In genomic region chr2:239951825-239952224, GRCh38 we compare ENCODE assay signal across 22 cellular contexts.
"Had no signal": no experiment of that assay in that cellular context is flagged by ENCODE, and none has a peak within 500 bp of the region (broad histone marks: within the 10 kb centered on the region; RNA-seq: fewer than 3 reads in every experiment).

No MANE protein-coding gene starts in this region.

- H3K27me3 ChIP-seq: hepatocyte, testis, upper lobe of right lung had no signal

- H3K9me3 Mint-ChIP-seq: activated CD4-positive, alpha-beta T cell treated with anti-CD3 and anti-CD28 coated beads, Interleukin-2, amount 10 ng/mL, durations not matched to agents 7 days and 5 days; activated CD8-positive, alpha-beta T cell treated with anti-CD3 and anti-CD28 coated beads for 36 hours; activated naive CD4-positive, alpha-beta T cell treated with anti-CD3 and anti-CD28 coated beads, Interleukin-2, amount 50 U/mL, for 24 hours; brain; neural crest cell; stimulated activated effector memory CD8-positive, alpha-beta T cell treated with anti-CD3 and anti-CD28 coated beads, Interleukin-12 subunit alpha, Interleukin-12 subunit beta, amount 100 ng/mL, for 72 hours had no signal

- H3K27ac Mint-ChIP-seq: activated CD4-positive, alpha-beta T cell treated with anti-CD3 and anti-CD28 coated beads, Interleukin-2, amount 10 ng/mL, durations not matched to agents 7 days and 5 days; activated CD8-positive, alpha-beta T cell treated with anti-CD3 and anti-CD28 coated beads for 36 hours; activated naive CD4-positive, alpha-beta T cell treated with anti-CD3 and anti-CD28 coated beads, Interleukin-2, amount 50 U/mL, for 24 hours; brain; immature natural killer cell; naive thymus-derived CD4-positive, alpha-beta T cell; stimulated activated effector memory CD8-positive, alpha-beta T cell treated with anti-CD3 and anti-CD28 coated beads, Interleukin-12 subunit alpha, Interleukin-12 subunit beta, amount 100 ng/mL, for 72 hours had no signal

- DNase-seq: activated CD4-positive, alpha-beta T cell treated with anti-CD3 and anti-CD28 coated beads, Interleukin-2, amount 10 ng/mL, durations not matched to agents 7 days and 5 days; activated CD8-positive, alpha-beta T cell treated with anti-CD3 and anti-CD28 coated beads for 36 hours; activated gamma-delta T cell treated with Interleukin-2 at 50 U/mL for 16 hours; activated T-cell treated with anti-CD3 and anti-CD28 coated beads, Interleukin-2, amount 50 U/mL, for 1 hour; caudate nucleus; effector memory CD4-positive, alpha-beta T cell; foreskin melanocyte; immature natural killer cell; kidney glomerular epithelial cell; naive thymus-derived CD4-positive, alpha-beta T cell; stimulated activated CD4-positive, alpha-beta T cell treated with anti-CD3 and anti-CD28 coated beads, Interleukin-2, amount 100 ng/mL, for 24 hours; testis had no signal

- H3K9me3 ChIP-seq: prostate gland, testis, upper lobe of right lung had no signal

- H3K27ac ChIP-seq: hepatocyte, testis, upper lobe of right lung, VCaP had no signal

- ATAC-seq: activated CD4-positive, CD25-positive, alpha-beta regulatory T cell treated with anti-CD3 and anti-CD28 coated beads, Interleukin-2, amount 50 U/mL, for 24 hours; activated CD8-positive, alpha-beta T cell treated with anti-CD3 and anti-CD28 coated beads for 36 hours; naive thymus-derived CD4-positive, alpha-beta T cell; SK-N-SH treated with all-trans-retinoic acid at 6 μM for 48 hours; upper lobe of right lung had no signal

- H3K4me3 ChIP-seq: hepatocyte, prostate gland, testis, upper lobe of right lung had no signal

- H3K27me3 Mint-ChIP-seq: activated CD4-positive, alpha-beta T cell treated with anti-CD3 and anti-CD28 coated beads, Interleukin-2, amount 10 ng/mL, durations not matched to agents 7 days and 5 days; activated CD8-positive, alpha-beta T cell treated with anti-CD3 and anti-CD28 coated beads for 36 hours; activated naive CD4-positive, alpha-beta T cell treated with anti-CD3 and anti-CD28 coated beads, Interleukin-2, amount 50 U/mL, for 24 hours; brain; naive thymus-derived CD4-positive, alpha-beta T cell had no signal

- H3K36me3 ChIP-seq: prostate gland, upper lobe of right lung had no signal

- H3K4me3 Mint-ChIP-seq: activated CD4-positive, alpha-beta T cell treated with anti-CD3 and anti-CD28 coated beads, Interleukin-2, amount 10 ng/mL, durations not matched to agents 7 days and 5 days; activated CD8-positive, alpha-beta T cell treated with anti-CD3 and anti-CD28 coated beads for 36 hours; activated naive CD4-positive, alpha-beta T cell treated with anti-CD3 and anti-CD28 coated beads, Interleukin-2, amount 50 U/mL, for 24 hours; brain; immature natural killer cell; naive thymus-derived CD4-positive, alpha-beta T cell; neural crest cell; stimulated activated effector memory CD8-positive, alpha-beta T cell treated with anti-CD3 and anti-CD28 coated beads, Interleukin-12 subunit alpha, Interleukin-12 subunit beta, amount 100 ng/mL, for 72 hours had no signal

- H3K4me1 Mint-ChIP-seq: activated CD4-positive, alpha-beta T cell treated with anti-CD3 and anti-CD28 coated beads, Interleukin-2, amount 10 ng/mL, durations not matched to agents 7 days and 5 days; activated naive CD4-positive, alpha-beta T cell treated with anti-CD3 and anti-CD28 coated beads, Interleukin-2, amount 50 U/mL, for 24 hours; stimulated activated effector memory CD8-positive, alpha-beta T cell treated with anti-CD3 and anti-CD28 coated beads, Interleukin-12 subunit alpha, Interleukin-12 subunit beta, amount 100 ng/mL, for 72 hours had no signal

- H3K36me3 Mint-ChIP-seq: immature natural killer cell had no signal

- H3K79me2 ChIP-seq: hepatocyte had no signal

- H2AFZ ChIP-seq: hepatocyte had no signal

- H3K4me2 ChIP-seq: hepatocyte had no signal
